In the genomic region with DNA sequence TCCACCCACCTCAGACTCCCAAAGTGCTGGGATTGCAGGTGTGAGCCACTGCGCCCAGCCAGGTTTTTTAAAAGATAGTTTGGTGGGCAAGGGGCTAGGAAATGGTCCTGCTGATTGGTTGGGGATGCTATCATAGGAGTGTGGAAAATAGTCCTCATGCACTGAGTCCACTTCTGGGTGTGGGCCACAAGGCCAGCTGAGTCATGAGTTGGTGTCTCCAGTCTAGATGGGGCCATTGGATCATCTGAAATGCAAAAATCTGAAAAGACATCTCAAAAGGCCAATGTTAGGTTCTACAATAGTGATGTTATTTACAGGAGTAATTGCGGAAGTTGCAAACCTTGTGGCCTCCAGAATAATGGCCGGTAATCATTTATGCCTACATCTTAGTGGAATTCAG, we compare ENCODE assay signal across 21 cellular contexts.
"Had no signal": no experiment of that assay in that cellular context is flagged by ENCODE, and none has a peak within 500 bp of the region (broad histone marks: within the 10 kb centered on the region; RNA-seq: fewer than 3 reads in every experiment).

No MANE protein-coding gene starts in this region.

- H3K36me3 Mint-ChIP-seq: stimulated activated naive B cell treated with anti-CD40 and anti-IgM and Interleukin-4, amounts not matched to agents 10 μg/mL and 1 μg/mL and 100 μg/mL, for 72 hours; T-cell had no signal

- H2AFZ ChIP-seq: neural progenitor cell had no signal

- DNase-seq: activated CD4-positive, CD25-positive, alpha-beta regulatory T cell treated with anti-CD3 and anti-CD28 coated beads, Interleukin-2, amount 50 U/mL, for 72 hours; activated gamma-delta T cell treated with Interleukin-2 at 50 U/mL for 16 hours; activated T-cell treated with anti-CD3 and anti-CD28 coated beads, Interleukin-2, amount 50 U/mL, for 1 hour; adrenal gland; colonic mucosa; heart right ventricle; kidney; lower lobe of right lung; naive thymus-derived CD4-positive, alpha-beta T cell; sigmoid colon; stimulated activated CD4-positive, alpha-beta T cell treated with anti-CD3 and anti-CD28 coated beads, Interleukin-2, amount 100 ng/mL, for 48 hours; stimulated activated CD8-positive, alpha-beta memory T cell treated with anti-CD3 and anti-CD28 coated beads, Interleukin-4, amount 100 ng/mL, for 48 hours; stimulated activated naive B cell treated with anti-CD40 and anti-IgM and Interleukin-4, amounts not matched to agents 10 μg/mL and 1 μg/mL and 100 μg/mL, for 72 hours; T-cell; upper lobe of right lung; WERI-Rb-1 had no signal

- H3K36me3 ChIP-seq: adrenal gland, colonic mucosa, gastroesophageal sphincter, heart right ventricle, lower lobe of right lung, neural progenitor cell, sigmoid colon, thoracic aorta, upper lobe of right lung, WERI-Rb-1 had no signal

- H3K27me3 ChIP-seq: colonic mucosa, gastroesophageal sphincter, neural progenitor cell, sigmoid colon, upper lobe of right lung had no signal

- H3K4me2 ChIP-seq: neural progenitor cell had no signal

- H3K27ac Mint-ChIP-seq: neural progenitor cell; stimulated activated naive B cell treated with anti-CD40 and anti-IgM and Interleukin-4, amounts not matched to agents 10 μg/mL and 1 μg/mL and 100 μg/mL, for 72 hours had no signal

- H3K4me1 ChIP-seq: colonic mucosa, sigmoid colon, upper lobe of right lung had no signal

- H3K4me3 ChIP-seq: adrenal gland, colonic mucosa, gastroesophageal sphincter, heart right ventricle, lower lobe of right lung, neural progenitor cell, sigmoid colon, thoracic aorta, upper lobe of right lung had no signal

- H3K27ac ChIP-seq: colonic mucosa, gastroesophageal sphincter, lower lobe of right lung, neural progenitor cell, sigmoid colon, upper lobe of right lung, WERI-Rb-1 had no signal

- H3K4me3 Mint-ChIP-seq: neural progenitor cell; stimulated activated naive B cell treated with anti-CD40 and anti-IgM and Interleukin-4, amounts not matched to agents 10 μg/mL and 1 μg/mL and 100 μg/mL, for 72 hours; T-cell; T-helper 2 cell treated with Interferon-gamma antibody and Interleukin-4, amounts not matched to agents 5 μg/mL and 100 μg/mL, for 36 hours had no signal

- H3K9me3 Mint-ChIP-seq: stimulated activated naive B cell treated with anti-CD40 and anti-IgM and Interleukin-4, amounts not matched to agents 10 μg/mL and 1 μg/mL and 100 μg/mL, for 72 hours; T-cell; T-helper 2 cell treated with Interferon-gamma antibody and Interleukin-4, amounts not matched to agents 5 μg/mL and 100 μg/mL, for 36 hours had no signal

- ATAC-seq: gastroesophageal sphincter; heart right ventricle; lower lobe of right lung; naive thymus-derived CD4-positive, alpha-beta T cell; stimulated activated naive B cell treated with anti-CD40 and anti-IgM and Interleukin-4, amounts not matched to agents 10 μg/mL and 1 μg/mL and 100 μg/mL, for 72 hours; T-cell; upper lobe of right lung had no signal

- H3K27me3 Mint-ChIP-seq: activated naive CD8-positive, alpha-beta T cell; naive thymus-derived CD4-positive, alpha-beta T cell had no signal

- H3K4me1 Mint-ChIP-seq: stimulated activated naive B cell treated with anti-CD40 and anti-IgM and Interleukin-4, amounts not matched to agents 10 μg/mL and 1 μg/mL and 100 μg/mL, for 72 hours had no signal

- H3K9ac ChIP-seq: neural progenitor cell had no signal

- H3K9me3 ChIP-seq: adrenal gland, colonic mucosa, gastroesophageal sphincter, heart right ventricle, lower lobe of right lung, sigmoid colon, thoracic aorta, upper lobe of right lung had no signal
